In genomic region chr1:27116210-27116609, GRCh38 we compare ENCODE assay signal across 15 cellular contexts. TPM values are rescaled to one million over a fixed set of nuclear protein-coding genes. Genes with fewer than 3 reads are reported as not detected.
DNase-seq lines count a peak whose midpoint lies in the region; ATAC-seq, FAIRE-seq and TF ChIP-seq lines count a peak whose summit lies in the region.
"Had no signal": no experiment of that assay in that cellular context is flagged by ENCODE, and none has a peak within 500 bp of the region (broad histone marks: within the 10 kb centered on the region; RNA-seq: fewer than 3 reads in every experiment).

No MANE protein-coding gene starts in this region.

- TF ChIP-seq POLR2A in GM12878 (IDR thresholded peaks at IDR 0.05; ENCODE audit: low read depth, low read length) = no peak
- TF ChIP-seq POLR2A in transverse colon (IDR thresholded peaks at IDR 0.05) = no peak

- BruUV-seq in MCF 10A (replicated peaks; lab: Mats Ljungman, UMichigan) (no TSS peak), mammary epithelial cell (replicated peaks; lab: Mats Ljungman, UMichigan) (no TSS peak), GM12878 (replicated peaks; lab: Mats Ljungman, UMichigan) (no TSS peak)

- peaks cover 49% of the 10 kb centered on the region for H3K4me1 ChIP-seq in mammary epithelial cell (ENCODE audit: insufficient read depth, low read length)
- H3K4me1 ChIP-seq in GM12878 (ENCODE audit: control insufficient read depth, insufficient read depth, low read length) = peaks cover 11% of the 10 kb centered on the region
- peaks cover 53 to 90% (median 68%) of the 10 kb centered on the region in 4 donors for H3K4me1 ChIP-seq in transverse colon

- SMC1A ChIA-PET in GM12878 (lab: Charles Lee; ENCODE audit: uncharacterized antibody, unreplicated experiment) = interaction anchor here (1.1 to 2.0 kb wide), 3 partner anchors 14 to 168 kb away, joined by 3 to 4 read pairs (median 4); no protein-coding TSS in a partner anchor

- H3K9me3 ChIP-seq in mammary epithelial cell (replicated peaks; ENCODE audit: insufficient read depth, low read length) (no peaks in the 10 kb centered on the region), GM12878 (replicated peaks; ENCODE audit: control insufficient read depth, insufficient read depth, low read length) (no peaks in the 10 kb centered on the region), transverse colon (no peaks in the 10 kb centered on the region)

- no peak overlapping the region for H3K9ac ChIP-seq in mammary epithelial cell (ENCODE audit: insufficient read depth, low read length)
- no peak overlapping the region for H3K9ac ChIP-seq in GM12878 (ENCODE audit: control insufficient read depth, insufficient read depth, low read length)

- in situ Hi-C loops in mammary epithelial cell (cut with MboI; ENCODE audit: low sequenced_read_pairs in 2 of 2) = loop anchor here in 1 of 2 donors (25.0 kb wide), 1 partner anchor 271 kb away; the partner anchor contains the start of genes CD164L2 and GPR3
- in situ Hi-C loops in GM12878 (cut with MboI) = no loop called here
- in situ Hi-C loops in transverse colon (cut with MboI; ENCODE audit: low pct_ligation_motif_present in 1 of 4, low pct_unique_long_range_greater_than_20kb in 1 of 4, low sequenced_read_pairs in 3 of 4) = loop anchor here in 1 of 4 donors (25.0 kb wide), 1 partner anchor 171 kb away; no protein-coding TSS in a partner anchor

- H2AFZ ChIP-seq in mammary epithelial cell (ENCODE audit: low read depth, low read length) = no peak overlapping the region
- no peak overlapping the region for H2AFZ ChIP-seq in GM12878 (ENCODE audit: control insufficient read depth, low read depth, low read length)

- RAD21 ChIA-PET in GM12878 (lab: Charles Lee; ENCODE audit: unreplicated experiment) = no interaction called here

- peaks cover 82% of the 10 kb centered on the region for H3K79me2 ChIP-seq in mammary epithelial cell (ENCODE audit: insufficient read depth, low read length)
- H3K79me2 ChIP-seq in GM12878 (ENCODE audit: control insufficient read depth, insufficient read depth, low read length) = no peaks in the 10 kb centered on the region

- no peak overlapping the region for H3K4me3 ChIP-seq in mammary epithelial cell (replicated peaks in 1 of 3; ENCODE audit: insufficient read depth in 1 of 3, low read depth in 2 of 3, low read length in 3 of 3)
- no peak overlapping the region for H3K4me3 ChIP-seq in GM12878
- H3K4me3 ChIP-seq in transverse colon = no peak overlapping the region

- H3K27ac ChIP-seq in mammary epithelial cell (ENCODE audit: insufficient read depth, low read depth, low read length) = no peak overlapping the region
- no peak overlapping the region for H3K27ac ChIP-seq in GM12878 (ENCODE audit: control insufficient read depth, insufficient read depth)
- H3K27ac ChIP-seq in transverse colon = peak overlapping the region; percentile 75 to 88 (median 80)

- no peak for TF ChIP-seq RAD21 in GM12878 (IDR thresholded peaks at IDR 0.05; ENCODE audit: insufficient read depth, low read depth, low read length)

- no peak overlapping the region for H3K4me3 Mint-ChIP-seq in MCF 10A (ENCODE audit: unreplicated experiment)
- H3K4me3 Mint-ChIP-seq in memory B cell = no peak overlapping the region
- H3K4me3 Mint-ChIP-seq: activated CD4-positive, alpha-beta memory T cell treated with anti-CD3 and anti-CD28 coated beads, Interleukin-2, amount 10 ng/mL, durations not matched to agents 7 days and 5 days; activated naive CD8-positive, alpha-beta T cell; H9 had no signal

- ATAC-seq in GM12878 (no peak), memory B cell (ENCODE audit: low read depth) (no peak), HG03095 (IDR thresholded peaks at IDR 0.05; ENCODE audit: unreplicated experiment) (no peak), HG02642 (IDR thresholded peaks at IDR 0.05; ENCODE audit: poor library complexity, unreplicated experiment) (no peak)

- H3K4me1 Mint-ChIP-seq in MCF 10A (ENCODE audit: insufficient read depth, unreplicated experiment) (peaks cover 46% of the 10 kb centered on the region), memory B cell (peaks cover 16% of the 10 kb centered on the region)

- no peaks in the 10 kb centered on the region for H3K27me3 ChIP-seq in mammary epithelial cell (ENCODE audit: insufficient read depth, low read length)
- H3K27me3 ChIP-seq in GM12878 (replicated peaks in 1 of 2; ENCODE audit: control insufficient read depth in 2 of 2, insufficient read depth in 2 of 2, low read length in 1 of 2) = no peaks in the 10 kb centered on the region
- H3K27me3 ChIP-seq in transverse colon = no peaks in the 10 kb centered on the region

- TF ChIP-seq CTCF in MCF 10A (IDR thresholded peaks at IDR 0.05; ENCODE audit: unreplicated experiment) (no peak), mammary epithelial cell (conservative IDR thresholded peaks at IDR 0.05 in 1 of 2, IDR thresholded peaks at IDR 0.05 in 1 of 2; ENCODE audit: extremely low read depth in 1 of 2, insufficient read depth in 1 of 2, low read depth in 1 of 2, low read length in 2 of 2) (no peak), GM12878 (IDR thresholded peaks at IDR 0.05 in 2 of 3, conservative IDR thresholded peaks at IDR 0.05 in 1 of 3; ENCODE audit: control insufficient read depth in 2 of 3, extremely low read depth in 1 of 3, insufficient read depth in 1 of 3, low read depth in 3 of 3, low read length in 3 of 3) (no peak), transverse colon (IDR thresholded peaks at IDR 0.05) (no peak)

- intact Hi-C loops in MCF 10A (cut with micrococcal nuclease) (no loop called here), mammary epithelial cell (cut with micrococcal nuclease) (no loop called here), GM12878 (cut with micrococcal nuclease; ENCODE audit: unreplicated experiment) (no loop called here), transverse colon (cut with DNase I; ENCODE audit: low total_unique reads) (loop anchor here (5.0 kb wide), 1 partner anchor 41 kb away; the partner anchor contains the start of gene SLC9A1)

- H3K36me3 ChIP-seq in mammary epithelial cell (ENCODE audit: insufficient read depth, low read length) (peaks cover 2% of the 10 kb centered on the region), GM12878 (ENCODE audit: control insufficient read depth in 2 of 2, insufficient read depth in 2 of 2, low read length in 1 of 2) (peaks cover 0 to 5% of the 10 kb centered on the region in 2 experiments; a peak in 3 of 4 replicates), transverse colon (peaks cover 0 to 8% (median 0%) of the 10 kb centered on the region in 4 donors)

- H3K4me2 ChIP-seq in mammary epithelial cell (ENCODE audit: insufficient read depth, low read depth, low read length) (no peak overlapping the region), GM12878 (ENCODE audit: control insufficient read depth, insufficient read depth) (no peak overlapping the region)

- no peaks in the 10 kb centered on the region for H3K9me3 Mint-ChIP-seq in MCF 10A (ENCODE audit: unreplicated experiment)
- H3K9me3 Mint-ChIP-seq in memory B cell = no peaks in the 10 kb centered on the region
- H3K9me3 Mint-ChIP-seq: activated CD4-positive, alpha-beta memory T cell treated with anti-CD3 and anti-CD28 coated beads, Interleukin-2, amount 10 ng/mL, durations not matched to agents 7 days and 5 days; H9 had no signal

- DNase-seq in MCF 10A (ENCODE audit: unreplicated experiment) (peak; percentile 42), mammary epithelial cell (no peak), GM12878 (ENCODE audit: low read depth, low spot score) (no peak), memory B cell (ENCODE audit: low spot score in 2 of 2) (no peak), transverse colon (peak; percentile 47), KG1 (lab: John Stamatoyannopoulos, UW) (no peak)
- DNase-seq: activated CD4-positive, alpha-beta memory T cell treated with anti-CD3 and anti-CD28 coated beads, Interleukin-2, amount 10 ng/mL, durations not matched to agents 7 days and 5 days; cortex of kidney; foreskin melanocyte; H9; kidney glomerular epithelial cell; NCI-H146 had no signal

- TF ChIP-seq EP300 in GM12878 (IDR thresholded peaks at IDR 0.05; ENCODE audit: borderline replicate concordance in 1 of 2, control insufficient read depth in 1 of 2, low read depth in 2 of 2, low read length in 2 of 2) = no peak
- TF ChIP-seq EP300 in transverse colon (IDR thresholded peaks at IDR 0.05; ENCODE audit: low read depth) = no peak

- POLR2A ChIA-PET in MCF 10A (lab: Yijun Ruan, JAX) (interaction anchor here (1.9 kb wide), 1 partner anchor 25 kb away, joined by 5 read pairs; no protein-coding TSS in a partner anchor), GM12878 (lab: Charles Lee) (interaction anchor here (1.0 to 1.1 kb wide), 2 partner anchors 20 to 22 kb away, joined by 3 to 4 read pairs; no protein-coding TSS in a partner anchor)

- H3K27ac Mint-ChIP-seq in MCF 10A (ENCODE audit: low read depth, unreplicated experiment) (no peak overlapping the region), memory B cell (peak overlapping the region; percentile 32)
- H3K27ac Mint-ChIP-seq: activated CD4-positive, alpha-beta memory T cell treated with anti-CD3 and anti-CD28 coated beads, Interleukin-2, amount 10 ng/mL, durations not matched to agents 7 days and 5 days had no signal

- FAIRE-seq in GM12878 (lab: Jason Lieb, UNC) = no peak

- H3K27me3 Mint-ChIP-seq in MCF 10A (ENCODE audit: insufficient read depth, unreplicated experiment) (no peaks in the 10 kb centered on the region), memory B cell (no peaks in the 10 kb centered on the region)
- H3K27me3 Mint-ChIP-seq: activated CD4-positive, alpha-beta memory T cell treated with anti-CD3 and anti-CD28 coated beads, Interleukin-2, amount 10 ng/mL, durations not matched to agents 7 days and 5 days; activated naive CD8-positive, alpha-beta T cell had no signal

- peaks cover 8% of the 10 kb centered on the region for H3K36me3 Mint-ChIP-seq in MCF 10A (ENCODE audit: insufficient read depth, unreplicated experiment)
- H3K36me3 Mint-ChIP-seq in memory B cell = peaks cover 1% of the 10 kb centered on the region

- dilution Hi-C loops in mammary epithelial cell (cut with HindIII; ENCODE audit: low sequenced_read_pairs) = no loop called here

- CTCF ChIA-PET in MCF 10A (lab: Yijun Ruan, JAX) (interaction anchor here (1.8 to 1.9 kb wide), 2 partner anchors 8 to 168 kb away, joined by 5 to 9 read pairs; no protein-coding TSS in a partner anchor), mammary epithelial cell (lab: Charles Lee; ENCODE audit: low non-redundant PET) (no interaction called here), GM12878 (lab: Yijun Ruan, JAX) (interaction anchor here (1.5 to 2.7 kb wide), 3 partner anchors 14 to 168 kb away, joined by 6 to 10 read pairs (median 7); partner anchors contain the start of gene SLC9A1)

- no peaks in the 10 kb centered on the region for H4K20me1 ChIP-seq in mammary epithelial cell (ENCODE audit: insufficient read depth, low read length)
- H4K20me1 ChIP-seq in GM12878 (ENCODE audit: control insufficient read depth, insufficient read depth) = no peaks in the 10 kb centered on the region

- WGBS in mammary epithelial cell (ENCODE audit: low coverage, missing lambda C conversion rate) = 87% methylated on average over 4 of the region's 4 CpGs
- WGBS in GM12878 (ENCODE audit: insufficient coverage, insufficient replicate concordance, low lambda C conversion rate, missing lambda C conversion rate) = 92% methylated on average over 4 of the region's 4 CpGs
- WGBS in transverse colon (ENCODE audit: low coverage in 1 of 2), 2 donors = 72 to 83% methylated on average over 4 of the region's 4 CpGs

RNA-seq across cellular contexts. Expression of gene SLC9A1, which starts 38.7 kb away (rescaled TPM):
- 70.5 and 88.8 TPM in 2 replicates for total RNA-seq in MCF 10A (2022)
- 100 to 1,000 TPM in 1 of 2 donors, 1 to 10 TPM in 1; 9.5 to 124 TPM for total RNA-seq in mammary epithelial cell
- 16.7 TPM for polyA plus RNA-seq in mammary epithelial cell
- polyA minus RNA-seq in mammary epithelial cell = 203 TPM
- 12.9 and 13.6 TPM in 2 replicates for total RNA-seq in GM12878 (2013; cell fraction: nucleolus; rRNA removed)
- total RNA-seq in GM12878 (2014; rRNA removed) = 1.4 and 3.2 TPM in 2 replicates
- 2.1 and 2.5 TPM in 2 replicates for total RNA-seq in GM12878 (2014; rRNA removed; fragmentation: Illumina TruSeq; extraction: Trizol)
- total RNA-seq in GM12878 (2021) = 18.3 and 21.4 TPM in 2 replicates
- 5.7 TPM for polyA plus RNA-seq in GM12878 (2011; ENCODE audit: low read depth)
- polyA plus RNA-seq in GM12878 (2011; rRNA removed) = 1.4 and 2.8 TPM in 2 replicates
- polyA plus RNA-seq in GM12878 (2011; cell fraction: cytosol; rRNA removed) = 2.1 and 4.3 TPM in 2 replicates
- polyA plus RNA-seq in GM12878 (2011; cell fraction: nucleus; rRNA removed) = 10.2 and 13.4 TPM in 2 replicates
- 10.7 and 11.3 TPM in 2 replicates for polyA plus RNA-seq in GM12878 (2012)
- polyA plus RNA-seq in GM12878 (2014; fragmentation: Illumina TruSeq; extraction: Trizol) = 14.4 and 14.9 TPM in 2 replicates
- polyA plus RNA-seq in GM12878 (2014; fragmentation: Nextera tagmentation; extraction: Ambion mirVana) = 1 to 10 TPM in 1 of 2 experiments, under 1 TPM in 1; 0.87 to 1.1 TPM
- 5.5 and 8.3 TPM in 2 replicates for polyA plus RNA-seq in GM12878 (2014; rRNA removed)
- polyA plus RNA-seq in GM12878 (2016; fragmentation: Nextera tagmentation; extraction: Ambion mirVana) = 1 to 10 TPM; 5.4 to 7.4 TPM
- 2.8 and 4.9 TPM in 2 replicates for polyA minus RNA-seq in GM12878 (2011; rRNA and poly(A)+ RNA removed)
- 4.8 TPM in 2 replicates for polyA minus RNA-seq in GM12878 (2011; cell fraction: cytosol; rRNA and poly(A)+ RNA removed)
- polyA minus RNA-seq in GM12878 (2011; cell fraction: nucleus; rRNA and poly(A)+ RNA removed) = 4.7 and 8.6 TPM in 2 replicates
- 100 to 1,000 TPM in 2 of 4 donors, 10 to 100 TPM in 2; 17.9 to 140 (median 101) TPM for total RNA-seq in transverse colon

Comparison
In these comparisons a context has a peak if more than half of its experiments do, and no peak if none do; other contexts are left out.
1. DNase-seq: peak in MCF 10A (single experiment) and transverse colon (single experiment); none in mammary epithelial cell (single experiment), GM12878 (single experiment), memory B cell (0 of 2) and KG1 (single experiment).
2. H3K27ac ChIP-seq: peak in transverse colon (4 of 4); none in mammary epithelial cell (single experiment) and GM12878 (single experiment).